In the genomic region with DNA sequence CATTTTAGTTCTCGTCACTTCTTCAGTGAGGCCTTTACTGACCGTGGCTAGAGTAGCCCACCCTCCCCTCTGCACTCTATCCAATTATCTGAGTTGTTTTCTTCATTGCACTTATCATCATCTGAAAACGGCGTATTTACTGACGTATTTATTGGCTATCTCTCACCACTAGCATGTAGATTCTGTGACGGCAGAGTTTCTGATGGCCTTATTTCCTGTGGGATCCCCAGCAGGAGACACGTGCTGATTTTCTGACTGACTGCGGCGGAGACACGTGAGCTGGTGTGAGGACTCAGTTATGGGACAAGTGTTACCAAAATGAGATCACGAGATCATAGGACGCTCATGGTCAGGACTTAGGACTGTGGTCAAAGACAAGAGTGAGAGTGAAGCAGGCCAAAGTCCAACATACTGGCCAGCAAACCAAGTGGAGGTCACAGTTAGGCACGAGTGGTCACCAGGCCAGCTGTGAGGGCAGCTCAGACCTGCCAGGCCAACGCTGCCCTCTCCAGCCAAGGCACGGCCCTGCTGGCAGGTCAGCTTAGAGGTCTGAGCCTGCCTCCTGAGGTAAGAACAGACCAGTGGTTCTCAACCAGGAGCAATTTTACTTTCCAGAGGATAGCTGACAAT, we compare ENCODE assay signal across 19 cellular contexts. TPM values are rescaled to one million over a fixed set of nuclear protein-coding genes. Genes with fewer than 3 reads are reported as not detected.
A peak's percentile ranks its signal among the peaks of the same experiment; 100 is the strongest.
DNase-seq lines count a peak whose midpoint lies in the region; ATAC-seq, FAIRE-seq and TF ChIP-seq lines count a peak whose summit lies in the region.
"Had no signal": no experiment of that assay in that cellular context is flagged by ENCODE, and none has a peak within 500 bp of the region (broad histone marks: within the 10 kb centered on the region; RNA-seq: fewer than 3 reads in every experiment).

No MANE protein-coding gene starts in this region.

- H3K4ac ChIP-seq in H1 (replicated peaks; ENCODE audit: insufficient read length, low read depth, low read length) = no peak overlapping the region

- H3K27ac Mint-ChIP-seq in GM23338 = no peak overlapping the region
- H3K27ac Mint-ChIP-seq in type B pancreatic cell = no peak overlapping the region
- H3K27ac Mint-ChIP-seq: CD14-positive monocyte; CD8-positive, alpha-beta memory T cell had no signal

- 83% methylated on average over 15 of the region's 15 CpGs; no CpG with 5 or more reads in 1 of the 2 experiments for WGBS in H1 (ENCODE audit: extremely low coverage in 1 of 2, insufficient coverage in 1 of 2, insufficient read length in 1 of 2, insufficient replicate concordance in 2 of 2, low coverage in 1 of 2, low lambda C conversion rate in 2 of 2, missing lambda C conversion rate in 1 of 2), 2 experiments
- WGBS in HepG2 (ENCODE audit: low lambda C conversion rate) = 49% methylated on average over 11 of the region's 15 CpGs

- ATAC-seq in GM23338 = peak; percentile 34; the same call in 2 of the 3 replicates
- ATAC-seq in HepG2 = peak; percentile 55

- H2BK120ac ChIP-seq in H1 (replicated peaks; ENCODE audit: low read depth, low read length) = no peak overlapping the region

- no peak overlapping the region for H3K56ac ChIP-seq in H1 (replicated peaks; ENCODE audit: insufficient read length, low read depth, low read length)

- no peaks in the 10 kb centered on the region for H3K27me3 ChIP-seq in GM23338 (ENCODE audit: insufficient read depth)
- no peaks in the 10 kb centered on the region for H3K27me3 ChIP-seq in H1 (replicated peaks in 1 of 4; ENCODE audit: control insufficient read depth in 3 of 4, extremely low read depth in 1 of 4, insufficient read depth in 3 of 4, low read length in 3 of 4)
- H3K27me3 ChIP-seq in HepG2 (ENCODE audit: control insufficient read depth in 1 of 2, insufficient read depth in 2 of 2, low read length in 2 of 2) = no peaks in the 10 kb centered on the region; a peak in 1 of 5 replicates

- H3K4me1 Mint-ChIP-seq in GM23338 = peaks cover 4% of the 10 kb centered on the region; the same call in 1 of the 3 replicates
- H3K4me1 Mint-ChIP-seq in type B pancreatic cell (ENCODE audit: unreplicated experiment) = no peaks in the 10 kb centered on the region
- H3K4me1 Mint-ChIP-seq: CD14-positive monocyte; CD8-positive, alpha-beta memory T cell had no signal

- no peak overlapping the region for H4K5ac ChIP-seq in H1 (ENCODE audit: insufficient read length, low read depth, low read length)

- H4K20me1 ChIP-seq in GM23338 (replicated peaks; ENCODE audit: insufficient read depth) (no peaks in the 10 kb centered on the region), H1 (replicated peaks in 1 of 2; ENCODE audit: control insufficient read depth in 1 of 2, insufficient read depth in 2 of 2, low read length in 2 of 2) (no peaks in the 10 kb centered on the region), HepG2 (ENCODE audit: insufficient read depth, low read length) (no peaks in the 10 kb centered on the region)

- H2BK20ac ChIP-seq in H1 (ENCODE audit: low read length) = no peak overlapping the region

- H3K4me1 ChIP-seq in GM23338 (ENCODE audit: insufficient read depth) (no peaks in the 10 kb centered on the region), H1 (replicated peaks in 1 of 4; ENCODE audit: control insufficient read depth in 3 of 4, insufficient read depth in 4 of 4, low read length in 3 of 4) (no peaks in the 10 kb centered on the region), HepG2 (ENCODE audit: insufficient read depth, low read length) (peaks cover 28% of the 10 kb centered on the region)
- H3K4me1 ChIP-seq: A549, BE2C had no signal

- no peak overlapping the region for H3K4me2 ChIP-seq in GM23338
- no peak overlapping the region for H3K4me2 ChIP-seq in H1 (ENCODE audit: insufficient read depth in 1 of 2, low read depth in 2 of 2, low read length in 2 of 2)
- H3K4me2 ChIP-seq in HepG2 (ENCODE audit: low read depth, low read length) = 0 out of 2 replicates have a peak overlapping the region, but pooled peaks have one; percentile 18
- H3K4me2 ChIP-seq: A549 had no signal

- H3K4me3 ChIP-seq in GM23338 (no peak overlapping the region), H1 (ENCODE audit: extremely low read depth in 1 of 4, insufficient read depth in 2 of 4, low read depth in 3 of 4, low read length in 4 of 4) (no peak overlapping the region), HepG2 (replicated peaks in 1 of 3; ENCODE audit: insufficient read depth in 1 of 3, low read depth in 2 of 3, low read length in 3 of 3) (no peak overlapping the region)
- H3K4me3 ChIP-seq: A549 had no signal

- 0 out of 2 replicates have a peak overlapping the region, but pooled peaks have one; percentile 7 for H2BK12ac ChIP-seq in H1 (ENCODE audit: low read depth, low read length)

- no peaks in the 10 kb centered on the region for H3K23me2 ChIP-seq in H1 (ENCODE audit: low read depth, low read length)

- H3K79me1 ChIP-seq in H1 (ENCODE audit: low read depth, low read length) = no peaks in the 10 kb centered on the region

- no peaks in the 10 kb centered on the region for H3K9me2 ChIP-seq in GM23338 (ENCODE audit: insufficient read depth)

- H3K36me3 ChIP-seq in GM23338 (ENCODE audit: insufficient read depth) (no peaks in the 10 kb centered on the region), H1 (ENCODE audit: control insufficient read depth in 2 of 4, insufficient read depth in 4 of 4, low read length in 3 of 4) (no peaks in the 10 kb centered on the region), HepG2 (replicated peaks in 1 of 2; ENCODE audit: control insufficient read depth in 1 of 2, insufficient read depth in 2 of 2, low read length in 2 of 2) (no peaks in the 10 kb centered on the region)
- H3K36me3 ChIP-seq: BE2C had no signal

- H3K9me3 Mint-ChIP-seq in GM23338 (peaks cover 8% of the 10 kb centered on the region), type B pancreatic cell (peaks cover 8% of the 10 kb centered on the region)

- H3K27me3 Mint-ChIP-seq in GM23338 (ENCODE audit: insufficient read depth, low read depth, poor library complexity) = peaks cover 3% of the 10 kb centered on the region
- H3K27me3 Mint-ChIP-seq in type B pancreatic cell = peaks cover 20% of the 10 kb centered on the region

- no TSS peak for BruUV-seq in HepG2 (replicated peaks; lab: Mats Ljungman, UMichigan)

- H3K79me2 ChIP-seq in GM23338 (replicated peaks; ENCODE audit: insufficient read depth) = no peaks in the 10 kb centered on the region
- H3K79me2 ChIP-seq in H1 (ENCODE audit: control insufficient read depth in 1 of 2, insufficient read depth in 2 of 2, low read length in 2 of 2) = no peaks in the 10 kb centered on the region
- no peaks in the 10 kb centered on the region for H3K79me2 ChIP-seq in HepG2 (ENCODE audit: insufficient read depth, low read length)

- H2AFZ ChIP-seq in GM23338 (peak overlapping the region; percentile 52; the same call in 1 of the 2 replicates), H1 (ENCODE audit: low read length) (no peak overlapping the region), HepG2 (ENCODE audit: low read length) (no peak overlapping the region)

- TF ChIP-seq RAD21 in H1 (IDR thresholded peaks at IDR 0.05 in 1 of 2, conservative IDR thresholded peaks at IDR 0.05 in 1 of 2; ENCODE audit: low read depth in 2 of 2, low read length in 2 of 2) (peak in 1 of 2 experiments; percentile 23; a peak in 1 of 4 replicates), HepG2 (CRISPR knock-in tag; IDR thresholded peaks at IDR 0.05) (no peak)

- 0 out of 4 replicates have a peak, but pooled peaks cover 0 to 2% of the 10 kb centered on the region in 2 experiments for H3K9me3 ChIP-seq in H1 (ENCODE audit: insufficient read depth in 2 of 2, low read depth in 1 of 2, low read length in 1 of 2)
- H3K9me3 ChIP-seq in HepG2 (ENCODE audit: low read length) = no peaks in the 10 kb centered on the region
- H3K9me3 ChIP-seq: BE2C had no signal

- no peak overlapping the region for H3K14ac ChIP-seq in H1 (ENCODE audit: insufficient read length)

- POLR2A ChIA-PET in H1 (lab: Charles Lee; ENCODE audit: partially characterized antibody) (interaction anchor here (0.6 kb wide), 1 partner anchor 1525 kb away, joined by 3 read pairs; no protein-coding TSS in a partner anchor), HepG2 (lab: Yijun Ruan, JAX) (no interaction called here)

- FAIRE-seq in H1 (lab: Jason Lieb, UNC) (no peak), HepG2 (lab: Jason Lieb, UNC) (no peak), urothelium cell line (lab: Jason Lieb, UNC) (peak; percentile 62)
- FAIRE-seq: A549, G401.6, GM12892, H54, HTR-8/SVneo had no signal

- TF ChIP-seq CTCF in GM23338 (conservative IDR thresholded peaks at IDR 0.05; ENCODE audit: low read depth in 2 of 2) (peak in 1 of 2 experiments; percentile 35; a peak in 2 of 4 replicates), H1 (IDR thresholded peaks at IDR 0.05; ENCODE audit: control extremely low read depth in 1 of 3, insufficient read depth in 1 of 3, low read depth in 1 of 3, low read length in 3 of 3) (peak; percentile 8 to 31 (median 27)), HepG2 (CRISPR knock-in tag; IDR thresholded peaks at IDR 0.05) (no peak), type B pancreatic cell (conservative IDR thresholded peaks at IDR 0.05) (no peak)

- H3K9ac ChIP-seq in H1 (replicated peaks in 1 of 4; ENCODE audit: extremely low read depth in 1 of 4, low read depth in 3 of 4, low read length in 3 of 4) (no peak overlapping the region), HepG2 (ENCODE audit: insufficient read depth, low read depth, low read length) (no peak overlapping the region)

- H2BK15ac ChIP-seq in H1 (ENCODE audit: low read length) = no peak overlapping the region

- H3K4me3 Mint-ChIP-seq in GM23338 (no peak overlapping the region), type B pancreatic cell (no peak overlapping the region)
- H3K4me3 Mint-ChIP-seq: CD14-positive monocyte; CD8-positive, alpha-beta memory T cell had no signal

- no peak overlapping the region for H3K23ac ChIP-seq in H1 (ENCODE audit: insufficient read length)

- no peak for TF ChIP-seq POLR2A in H1 (IDR thresholded peaks at IDR 0.05; ENCODE audit: control extremely low read depth in 1 of 2, low read depth in 2 of 2, low read length in 2 of 2)
- no peak for TF ChIP-seq POLR2A in HepG2 (IDR thresholded peaks at IDR 0.05; ENCODE audit: insufficient read depth in 1 of 2, low read depth in 2 of 2, low read length in 2 of 2)

- H2AK5ac ChIP-seq in H1 (ENCODE audit: low read depth, low read length) = no peak overlapping the region

- CTCF ChIA-PET in H1 (lab: Charles Lee; ENCODE audit: partially characterized antibody) (interaction anchor here (0.8 to 7.1 kb wide), 5 partner anchors 12 to 586 kb away, joined by 3 to 54 read pairs (median 5); no protein-coding TSS in a partner anchor), HepG2 (lab: Yijun Ruan, JAX; ENCODE audit: low intra/inter-chr PET ratio, low total read pairs) (no interaction called here)

- in situ Hi-C loops in HepG2 (cut with HindIII; ENCODE audit: extremely low pct_ligation_motif_present, low pct_unique_long_range_greater_than_20kb) = loop anchor here (25.0 kb wide), 2 partner anchors 448 to 573 kb away; no protein-coding TSS in a partner anchor

- no peak overlapping the region for H2BK5ac ChIP-seq in H1 (ENCODE audit: low read depth, low read length)

- H3K18ac ChIP-seq in H1 (ENCODE audit: extremely low read depth, low read length) = no peak overlapping the region

- intact Hi-C loops in HepG2 (cut with micrococcal nuclease; ENCODE audit: unreplicated experiment) = no loop called here

- H3K36me3 Mint-ChIP-seq in GM23338 (ENCODE audit: low read depth) (no peaks in the 10 kb centered on the region; the same call in 2 of the 3 replicates), type B pancreatic cell (no peaks in the 10 kb centered on the region)
- H3K36me3 Mint-ChIP-seq: CD14-positive monocyte; CD8-positive, alpha-beta memory T cell had no signal

- no peak overlapping the region for H4K91ac ChIP-seq in H1 (replicated peaks; ENCODE audit: insufficient read length, low read length)

- TF ChIP-seq EP300 in H1 (IDR thresholded peaks at IDR 0.05; ENCODE audit: borderline replicate concordance in 1 of 2, low read depth in 2 of 2, low read length in 2 of 2) = no peak
- no peak for TF ChIP-seq EP300 in HepG2 (IDR thresholded peaks at IDR 0.05; ENCODE audit: low read depth in 2 of 2, low read length in 2 of 2)
- no peak for TF ChIP-seq EP300 in HepG2 (CRISPR knock-in tag; IDR thresholded peaks at IDR 0.05; ENCODE audit: borderline replicate concordance)

- H3F3A ChIP-seq in GM23338 (replicated peaks; ENCODE audit: low read depth) = no peaks in the 10 kb centered on the region

- DNase-seq in GM23338 (ENCODE audit: low spot score) (no peak), H1 (ENCODE audit: low read depth in 1 of 2, low spot score in 2 of 2) (no peak), HepG2 (ENCODE audit: low spot score) (no peak), urothelium cell line (ENCODE audit: low spot score) (no peak), HuH-7.5 (ENCODE audit: low spot score) (no peak), pons (ENCODE audit: low spot score) (no peak), type B pancreatic cell (ENCODE audit: extremely low spot score, unreplicated experiment) (no peak)
- DNase-seq: BE2C; CD8-positive, alpha-beta memory T cell; DMS79 treated with DMSO at 0.1 percent for 48 hours; EL; Kasumi-1; KBM-7 had no signal

- H4K8ac ChIP-seq in H1 (ENCODE audit: extremely low read depth, insufficient read depth, low read length) = no peak overlapping the region

- no peak overlapping the region for H3K27ac ChIP-seq in GM23338 (ENCODE audit: low read depth)
- no peak overlapping the region for H3K27ac ChIP-seq in H1 (ENCODE audit: low read depth, low read length)
- H3K27ac ChIP-seq in HepG2 (ENCODE audit: extremely low read length, insufficient read depth, low read length) = no peak overlapping the region
- H3K27ac ChIP-seq: A549 had no signal

RNA-seq across cellular contexts. Expression of a gene that starts 50.6 kb away (rescaled TPM):
- total RNA-seq in GM23338 (2014; rRNA removed; shearing (Covaris generic)) = 83.7 and 86.6 TPM in 2 replicates
- polyA plus RNA-seq in GM23338 (2016; fragmentation: Nextera tagmentation; extraction: Ambion mirVana) = 38.5 and 43.7 TPM in 2 replicates
- total RNA-seq in H1 (2021; fragmentation: NEBNext Ultra II Directional; extraction: Animal tissue kit (Norgen Biotek cat#: 25700)) = 40.6 and 41.6 TPM in 2 replicates
- 11.8 and 17.5 TPM in 2 replicates for polyA plus RNA-seq in H1 (2011; rRNA removed)
- polyA plus RNA-seq in H1 (2011; cell fraction: cytosol; rRNA removed) = 26.2 TPM
- 14.3 TPM for polyA plus RNA-seq in H1 (2011; cell fraction: nucleus; rRNA removed)
- polyA plus RNA-seq in H1 (2012, experiment 1 of 2) = 22.0 to 36.7 TPM (median 29.9 TPM) in 4 replicates
- polyA plus RNA-seq in H1 (2012, experiment 2 of 2) = 1.8 TPM
- 23.1 TPM for polyA plus RNA-seq in H1 (2013, experiment 1 of 2)
- 23.7 TPM for polyA plus RNA-seq in H1 (2013, experiment 2 of 2)
- 7.5 and 10.5 TPM in 2 replicates for polyA minus RNA-seq in H1 (2011; rRNA and poly(A)+ RNA removed)
- polyA minus RNA-seq in H1 (2011; cell fraction: cytosol; rRNA and poly(A)+ RNA removed) = 42.6 TPM
- 33.0 TPM for polyA minus RNA-seq in H1 (2011; cell fraction: nucleus; rRNA and poly(A)+ RNA removed)
- 55.1 and 57.6 TPM in 2 replicates for total RNA-seq in HepG2 (2016; rRNA removed; fragmentation: Illumina TruSeq; extraction: Trizol)
- total RNA-seq in HepG2 (2016; cell fraction: cytosol; rRNA removed; fragmentation: Illumina TruSeq; extraction: Trizol; ENCODE audit: low read depth) = 14.7 and 15.0 TPM in 2 replicates
- total RNA-seq in HepG2 (2016; cell fraction: insoluble cytoplasmic fraction; rRNA removed; fragmentation: Illumina TruSeq; extraction: Trizol) = 53.0 and 56.3 TPM in 2 replicates
- total RNA-seq in HepG2 (2016; cell fraction: membrane; rRNA removed; fragmentation: Illumina TruSeq; extraction: Trizol) = 19.6 and 21.1 TPM in 2 replicates
- 59.8 and 62.4 TPM in 2 replicates for total RNA-seq in HepG2 (2016; cell fraction: nucleus; rRNA removed; fragmentation: Illumina TruSeq; extraction: Trizol)
- polyA plus RNA-seq in HepG2 (2011; rRNA removed) = 11.9 and 17.4 TPM in 2 replicates
- polyA plus RNA-seq in HepG2 (2011; cell fraction: cytosol; rRNA removed) = 15.1 and 17.3 TPM in 2 replicates
- 20.7 and 22.5 TPM in 2 replicates for polyA plus RNA-seq in HepG2 (2011; cell fraction: nucleus; rRNA removed)
- 24.1 and 27.1 TPM in 2 replicates for polyA plus RNA-seq in HepG2 (2012)
- 3.1 and 4.4 TPM in 2 replicates for polyA plus RNA-seq in HepG2 (2016; cell fraction: cytosol; fragmentation: Illumina TruSeq; extraction: Trizol; ENCODE audit: low read depth)
- polyA plus RNA-seq in HepG2 (2016; cell fraction: insoluble cytoplasmic fraction; fragmentation: Illumina TruSeq; extraction: Trizol; ENCODE audit: low read depth) = 39.2 and 39.8 TPM in 2 replicates
- 11.3 and 11.4 TPM in 2 replicates for polyA plus RNA-seq in HepG2 (2016; cell fraction: membrane; fragmentation: Illumina TruSeq; extraction: Trizol; ENCODE audit: low read depth)
- 64.4 and 67.5 TPM in 2 replicates for polyA plus RNA-seq in HepG2 (2016; cell fraction: nucleus; fragmentation: Illumina TruSeq; extraction: Trizol; ENCODE audit: insufficient read depth, low read depth)
- 5.2 and 8.2 TPM in 2 replicates for polyA minus RNA-seq in HepG2 (2011; rRNA and poly(A)+ RNA removed; ENCODE audit: low replicate concordance)
- polyA minus RNA-seq in HepG2 (2011; cell fraction: cytosol; rRNA and poly(A)+ RNA removed) = 27.3 and 28.5 TPM in 2 replicates
- 69.1 and 79.8 TPM in 2 replicates for polyA minus RNA-seq in HepG2 (2011; cell fraction: nucleus; rRNA and poly(A)+ RNA removed)
- total RNA-seq in type B pancreatic cell (ENCODE audit: low replicate concordance) = 37.6 and 48.9 TPM in 2 replicates

Comparison
In these comparisons a context has a peak if more than half of its experiments do, and no peak if none do; other contexts are left out.
1. CTCF ChIP-seq: peak in H1 (3 of 3); none in HepG2 (single experiment) and type B pancreatic cell (single experiment).